Comparison of ENCODE assay signal across 9 cellular contexts in genomic region chr17:81309859-81310839, GRCh38. TPM values are rescaled to one million over a fixed set of nuclear protein-coding genes. Genes with fewer than 3 reads are reported as not detected.
A peak's percentile ranks its signal among the peaks of the same experiment; 100 is the strongest.
DNase-seq lines count a peak whose midpoint lies in the region; ATAC-seq and TF ChIP-seq lines count a peak whose summit lies in the region.
"Had no signal": no experiment of that assay in that cellular context is flagged by ENCODE, and none has a peak within 500 bp of the region (broad histone marks: within the 10 kb centered on the region; RNA-seq: fewer than 3 reads in every experiment).

No MANE protein-coding gene starts in this region.

- H3K4me1 ChIP-seq in GM23338 (ENCODE audit: insufficient read depth), result peaks cover 13% of the 10 kb centered on the region; the same call in 1 of the 2 replicates
- H3K4me1 ChIP-seq in breast epithelium, result peaks cover 11 to 12% of the 10 kb centered on the region in 2 donors
- H3K4me1 ChIP-seq in liver (ENCODE audit: control insufficient read depth in 4 of 4, insufficient read depth in 4 of 4, low read length in 3 of 4), result peaks cover 4 to 22% (median 16%) of the 10 kb centered on the region in 4 donors
- H3K4me1 ChIP-seq in skeletal muscle tissue (ENCODE audit: control insufficient read depth in 3 of 3, insufficient read depth in 3 of 3, low read length in 3 of 3), result peaks cover 17 to 29% (median 22%) of the 10 kb centered on the region in 3 donors

- H3F3A ChIP-seq in GM23338 (replicated peaks; ENCODE audit: low read depth), result no peaks in the 10 kb centered on the region

- H3K9ac ChIP-seq in liver (ENCODE audit: low read depth in 1 of 2, low read length in 2 of 2) (peak overlapping the region; percentile 68 to 73), skeletal muscle tissue (ENCODE audit: low read depth in 1 of 3, low read length in 3 of 3) (peak overlapping the region in 2 of 3 donors; percentile 81 to 87)

- no peak overlapping the region for H3K4me3 Mint-ChIP-seq in GM23338

- H3K79me2 ChIP-seq in GM23338 (replicated peaks; ENCODE audit: insufficient read depth), result no peaks in the 10 kb centered on the region

- intact Hi-C loops in breast epithelium (cut with DNase I; ENCODE audit: low total_unique reads) (no loop called here), sciatic nerve (cut with DNase I) (no loop called here)

- H3K4me1 Mint-ChIP-seq in GM23338, result peaks cover 10% of the 10 kb centered on the region

- H3K36me3 ChIP-seq in GM23338 (ENCODE audit: insufficient read depth) (no peaks in the 10 kb centered on the region), breast epithelium (no peaks in the 10 kb centered on the region), liver (ENCODE audit: control insufficient read depth in 4 of 4, insufficient read depth in 3 of 4, low read depth in 1 of 4, low read length in 3 of 4) (no peaks in the 10 kb centered on the region), skeletal muscle tissue (ENCODE audit: control insufficient read depth in 3 of 3, insufficient read depth in 3 of 3, low read length in 3 of 3) (no peaks in the 10 kb centered on the region)
- H3K36me3 ChIP-seq: tibial artery had no signal

- peak overlapping the region; percentile 87; the same call in 1 of the 2 replicates for H2AFZ ChIP-seq in GM23338

- no peak for TF ChIP-seq CTCF in GM23338 (conservative IDR thresholded peaks at IDR 0.05; ENCODE audit: low read depth in 2 of 2)
- no peak for TF ChIP-seq CTCF in breast epithelium (IDR thresholded peaks at IDR 0.05)
- no peak for TF ChIP-seq CTCF in liver (IDR thresholded peaks at IDR 0.05; ENCODE audit: low read depth, low read length, missing input control)

- DNase-seq in GM23338 (ENCODE audit: low spot score) (no peak), breast epithelium (ENCODE audit: low spot score in 2 of 2) (no peak), COLO829 (ENCODE audit: low spot score) (no peak), sciatic nerve (ENCODE audit: low spot score) (no peak)
- DNase-seq in stimulated activated CD8-positive, alpha-beta memory T cell treated with anti-CD3 and anti-CD28 coated beads, Interleukin-4, amount 100 ng/mL, for 48 hours, result no peak

- H3K9me3 Mint-ChIP-seq in GM23338, result peaks cover 6% of the 10 kb centered on the region; the same call in 1 of the 3 replicates

- H3K4me3 ChIP-seq in GM23338 (no peak overlapping the region), breast epithelium (peak overlapping the region in 2 of 3 donors; percentile 37 to 62), liver (ENCODE audit: low read depth in 1 of 3, low read length in 3 of 3) (no peak overlapping the region), skeletal muscle tissue (ENCODE audit: low read length in 3 of 3) (peak overlapping the region in 1 of 3 donors; percentile 51)

- H3K9me3 ChIP-seq in breast epithelium, result no peaks in the 10 kb centered on the region
- no peaks in the 10 kb centered on the region for H3K9me3 ChIP-seq in liver (ENCODE audit: control insufficient read depth in 4 of 4, low read length in 3 of 4)
- no peaks in the 10 kb centered on the region for H3K9me3 ChIP-seq in skeletal muscle tissue (ENCODE audit: control insufficient read depth in 3 of 3, low read length in 3 of 3)
- H3K9me3 ChIP-seq: tibial artery had no signal

- H3K36me3 Mint-ChIP-seq in GM23338 (ENCODE audit: low read depth), result no peaks in the 10 kb centered on the region

- no peaks in the 10 kb centered on the region for H3K9me2 ChIP-seq in GM23338 (ENCODE audit: insufficient read depth)

- ATAC-seq in GM23338, result peak; percentile 8
- no peak for ATAC-seq in GM21447 (IDR thresholded peaks at IDR 0.05; ENCODE audit: unreplicated experiment)
- ATAC-seq in sciatic nerve, result no peak

- no peak overlapping the region for H3K27ac ChIP-seq in GM23338 (ENCODE audit: low read depth)
- peak overlapping the region; percentile 68 to 88 for H3K27ac ChIP-seq in breast epithelium
- H3K27ac ChIP-seq in liver (ENCODE audit: low read depth in 1 of 2, low read length in 2 of 2), result peak overlapping the region; percentile 85 to 87
- H3K27ac ChIP-seq in skeletal muscle tissue (ENCODE audit: low read depth, low read length), result peak overlapping the region; percentile 83
- H3K27ac ChIP-seq: tibial artery had no signal

- no peak overlapping the region for H3K4me2 ChIP-seq in GM23338

- H3K27me3 ChIP-seq in GM23338 (ENCODE audit: insufficient read depth), result no peaks in the 10 kb centered on the region
- no peaks in the 10 kb centered on the region for H3K27me3 ChIP-seq in breast epithelium
- no peaks in the 10 kb centered on the region for H3K27me3 ChIP-seq in liver (ENCODE audit: control insufficient read depth in 4 of 4, insufficient read depth in 4 of 4, low read length in 3 of 4)
- no peaks in the 10 kb centered on the region for H3K27me3 ChIP-seq in skeletal muscle tissue (ENCODE audit: control insufficient read depth in 3 of 3, insufficient read depth in 3 of 3, low read length in 3 of 3)

- no peak for TF ChIP-seq RAD21 in liver (IDR thresholded peaks at IDR 0.05)

- no peaks in the 10 kb centered on the region for H4K20me1 ChIP-seq in GM23338 (replicated peaks; ENCODE audit: insufficient read depth)

- peaks cover 6% of the 10 kb centered on the region for H3K27me3 Mint-ChIP-seq in GM23338 (ENCODE audit: insufficient read depth, low read depth, poor library complexity)

- WGBS in liver, result 88% methylated on average over 36 of the region's 36 CpGs

- H3K27ac Mint-ChIP-seq in GM23338, result no peak overlapping the region

- TF ChIP-seq POLR2A in breast epithelium (IDR thresholded peaks at IDR 0.05), result no peak

TF ChIP-seq in GM23338, 12 proteins besides CTCF, POLR2A, EP300 and RAD21 (continues in another document):
- no peak for TF ChIP-seq STAT1 (IDR thresholded peaks at IDR 0.05; ENCODE audit: unreplicated experiment)

TF ChIP-seq in liver, 16 proteins besides CTCF, POLR2A, EP300 and RAD21 (continues in another document):
- no peak for TF ChIP-seq YY1 (IDR thresholded peaks at IDR 0.05)
- TF ChIP-seq FOXA1 (IDR thresholded peaks at IDR 0.05), result no peak
- TF ChIP-seq FOXA2 (IDR thresholded peaks at IDR 0.05), result no peak
- TF ChIP-seq SP1 (IDR thresholded peaks at IDR 0.05), result no peak
- no peak for TF ChIP-seq TAF1 (conservative IDR thresholded peaks at IDR 0.05)
- TF ChIP-seq, protein P1, sequence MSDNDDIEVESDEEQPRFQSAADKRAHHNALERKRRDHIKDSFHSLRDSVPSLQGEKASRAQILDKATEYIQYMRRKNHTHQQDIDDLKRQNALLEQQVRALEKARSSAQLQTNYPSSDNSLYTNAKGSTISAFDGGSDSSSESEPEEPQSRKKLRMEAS (IDR thresholded peaks at IDR 0.05), result no peak
- TF ChIP-seq NR2F2 (IDR thresholded peaks at IDR 0.05), result no peak
- no peak for TF ChIP-seq GABPA (IDR thresholded peaks at IDR 0.05 in 1 of 2, conservative IDR thresholded peaks at IDR 0.05 in 1 of 2)
- TF ChIP-seq RXRA (IDR thresholded peaks at IDR 0.05), result no peak
- TF ChIP-seq HNF4G (IDR thresholded peaks at IDR 0.05), result no peak
- no peak for TF ChIP-seq ZBTB33 (IDR thresholded peaks at IDR 0.05)
- TF ChIP-seq JUND (IDR thresholded peaks at IDR 0.05), result no peak
- TF ChIP-seq, protein P2, sequence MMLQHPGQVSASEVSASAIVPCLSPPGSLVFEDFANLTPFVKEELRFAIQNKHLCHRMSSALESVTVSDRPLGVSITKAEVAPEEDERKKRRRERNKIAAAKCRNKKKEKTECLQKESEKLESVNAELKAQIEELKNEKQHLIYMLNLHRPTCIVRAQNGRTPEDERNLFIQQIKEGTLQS (IDR thresholded peaks at IDR 0.05), result no peak
- TF ChIP-seq REST (IDR thresholded peaks at IDR 0.05), result no peak

RNA-seq across cellular contexts. Expression of gene SLC38A10, which starts 15.0 kb away (rescaled TPM):
- total RNA-seq in GM23338 (2014; rRNA removed; shearing (Covaris generic)), result 51.7 and 55.8 TPM in 2 replicates
- 17.1 and 18.3 TPM in 2 replicates for polyA plus RNA-seq in GM23338 (2016; fragmentation: Nextera tagmentation; extraction: Ambion mirVana)
- total RNA-seq in breast epithelium, result 100 to 1,000 TPM in 1 of 3 donors, 10 to 100 TPM in 2; 52.4 to 104 (median 85.2) TPM
- 100 to 1,000 TPM in 1 of 2 donors, 10 to 100 TPM in 1; 34.2 to 117 TPM for total RNA-seq in liver
- 10 to 100 TPM; 29.3 to 75.2 TPM for polyA plus RNA-seq in liver
- total RNA-seq in skeletal muscle tissue, result 26.1 TPM
- total RNA-seq in sciatic nerve, result 61.6 TPM

Comparison
In these comparisons a context has a peak if more than half of its experiments do, and no peak if none do; other contexts are left out.
1. H3K4me3 ChIP-seq: peak in breast epithelium (2 of 3); none in GM23338 (single experiment) and liver (0 of 3).